ENCODE assay signal across 8 cellular contexts in the genomic region with DNA sequence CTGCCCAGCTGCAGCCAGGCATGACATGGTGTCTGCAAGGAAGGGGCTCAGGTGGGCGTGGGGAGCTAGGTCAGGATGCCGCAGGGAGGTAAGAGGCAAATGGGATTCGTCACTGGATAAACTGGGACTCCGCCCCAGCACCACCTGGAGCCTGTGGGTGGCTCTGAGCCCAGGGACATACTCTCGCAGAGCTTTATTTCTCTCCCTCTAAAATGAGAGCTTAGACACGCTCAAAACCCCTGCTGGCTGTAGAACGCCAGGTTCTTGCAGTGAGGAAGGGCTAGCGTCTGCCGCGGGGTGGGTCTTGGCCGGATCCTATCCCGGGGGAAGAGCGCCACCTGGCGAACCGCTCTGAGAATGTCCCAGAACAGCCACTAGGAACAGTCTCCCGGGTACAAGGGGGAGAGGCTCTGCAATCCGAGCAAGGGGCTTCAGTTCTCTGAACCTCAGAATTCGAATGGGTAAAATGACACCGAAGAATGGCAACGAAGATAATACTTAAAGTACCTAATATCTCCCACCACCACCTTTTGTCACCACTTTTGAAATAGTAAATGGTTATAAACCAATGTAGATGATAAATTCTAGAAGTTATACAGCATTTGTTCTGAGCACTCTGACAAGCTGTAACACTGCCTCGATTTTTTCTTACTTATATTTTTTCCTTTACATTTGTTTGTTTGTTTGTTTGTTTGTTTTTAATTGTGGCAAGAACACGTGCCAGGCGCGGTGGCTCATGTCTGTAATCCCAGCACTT. TPM values are rescaled to one million over a fixed set of nuclear protein-coding genes. Genes with fewer than 3 reads are reported as not detected.
DNase-seq lines count a peak whose midpoint lies in the region; ATAC-seq and TF ChIP-seq lines count a peak whose summit lies in the region.

No MANE protein-coding gene starts in this region.

- TF ChIP-seq EP300 in Ishikawa (IDR thresholded peaks at IDR 0.05; ENCODE audit: borderline replicate concordance), result no peak; the same call in 1 of the 2 replicates

- peaks cover 13% of the 10 kb centered on the region for H3K4me1 Mint-ChIP-seq in activated T-helper 2 cell treated with anti-CD3 and anti-CD28 coated beads, Interferon-gamma antibody, Interleukin-2, Interleukin-4, amounts not matched to agents 10 μg/mL and 5 μg/mL and 100 μg/mL, durations not matched to agents 14 hours and 24 hours and 36 hours (ENCODE audit: low read depth)
- peaks cover 0 to 3% of the 10 kb centered on the region in 2 donors for H3K4me1 Mint-ChIP-seq in natural killer cell treated with Interleukin-12 subunit alpha and Interleukin-12 subunit beta and Interleukin-15 and Interleukin-18, amount 100 ng/mL, for 72 hours (ENCODE audit: low read depth in 2 of 2)

- peak; percentile 98 for TF ChIP-seq RAD21 in Ishikawa (IDR thresholded peaks at IDR 0.05; ENCODE audit: low read depth)

- ATAC-seq in GM21360 (IDR thresholded peaks at IDR 0.05; ENCODE audit: unreplicated experiment), result peak; percentile 87
- ATAC-seq in natural killer cell treated with Interleukin-12 subunit alpha and Interleukin-12 subunit beta and Interleukin-15 and Interleukin-18, amount 100 ng/mL, for 72 hours, result peak; percentile 89

- intact Hi-C loops in activated T-helper 2 cell treated with anti-CD3 and anti-CD28 coated beads, Interferon-gamma antibody, Interleukin-2, Interleukin-4, amounts not matched to agents 10 μg/mL and 5 μg/mL and 100 μg/mL, durations not matched to agents 14 hours and 24 hours and 36 hours (cut with micrococcal nuclease), result loop anchor here (1.0 to 5.0 kb wide), 4 partner anchors 80 to 331 kb away; no protein-coding TSS in a partner anchor

- H3K27me3 Mint-ChIP-seq in activated T-helper 2 cell treated with anti-CD3 and anti-CD28 coated beads, Interferon-gamma antibody, Interleukin-2, Interleukin-4, amounts not matched to agents 10 μg/mL and 5 μg/mL and 100 μg/mL, durations not matched to agents 14 hours and 24 hours and 36 hours (ENCODE audit: low read depth), result peaks cover 4% of the 10 kb centered on the region
- peaks cover 7 to 17% of the 10 kb centered on the region in 2 donors for H3K27me3 Mint-ChIP-seq in natural killer cell treated with Interleukin-12 subunit alpha and Interleukin-12 subunit beta and Interleukin-15 and Interleukin-18, amount 100 ng/mL, for 72 hours

- TF ChIP-seq CTCF in fibroblast of pulmonary artery (IDR thresholded peaks at IDR 0.05; ENCODE audit: low read length, missing control alignments), result peak; percentile 85

- no peak overlapping the region for H3K4me3 ChIP-seq in fibroblast of pulmonary artery (replicated peaks; ENCODE audit: low read depth, low read length)

- H3K27ac Mint-ChIP-seq in activated T-helper 2 cell treated with anti-CD3 and anti-CD28 coated beads, Interferon-gamma antibody, Interleukin-2, Interleukin-4, amounts not matched to agents 10 μg/mL and 5 μg/mL and 100 μg/mL, durations not matched to agents 14 hours and 24 hours and 36 hours, result no peak overlapping the region
- H3K27ac Mint-ChIP-seq in natural killer cell treated with Interleukin-12 subunit alpha and Interleukin-12 subunit beta and Interleukin-15 and Interleukin-18, amount 100 ng/mL, for 72 hours, result no peak overlapping the region

- peak; percentile 72 for DNase-seq in COLO668 (lab: John Stamatoyannopoulos, UW; ENCODE audit: unreplicated experiment)
- peak; percentile 73 for DNase-seq in RKO (ENCODE audit: low spot score)
- DNase-seq in activated T-helper 2 cell treated with anti-CD3 and anti-CD28 coated beads, Interferon-gamma antibody, Interleukin-2, Interleukin-4, amounts not matched to agents 10 μg/mL and 5 μg/mL and 100 μg/mL, durations not matched to agents 14 hours and 24 hours and 36 hours (ENCODE audit: low spot score), result peak; percentile 70
- DNase-seq in fibroblast of pulmonary artery (ENCODE audit: low read depth), result peak; percentile 79
- DNase-seq in natural killer cell treated with Interleukin-12 subunit alpha and Interleukin-12 subunit beta and Interleukin-15 and Interleukin-18, amount 100 ng/mL, for 72 hours (ENCODE audit: low spot score), result peak; percentile 70
- peak; percentile 51 to 78 (median 64) for DNase-seq in stimulated activated naive CD4-positive, alpha-beta T cell (lab: John Stamatoyannopoulos, UW)

- H3K36me3 Mint-ChIP-seq in activated T-helper 2 cell treated with anti-CD3 and anti-CD28 coated beads, Interferon-gamma antibody, Interleukin-2, Interleukin-4, amounts not matched to agents 10 μg/mL and 5 μg/mL and 100 μg/mL, durations not matched to agents 14 hours and 24 hours and 36 hours (ENCODE audit: low read depth), result no peaks in the 10 kb centered on the region
- no peaks in the 10 kb centered on the region for H3K36me3 Mint-ChIP-seq in natural killer cell treated with Interleukin-12 subunit alpha and Interleukin-12 subunit beta and Interleukin-15 and Interleukin-18, amount 100 ng/mL, for 72 hours

- H3K4me3 Mint-ChIP-seq in activated T-helper 2 cell treated with anti-CD3 and anti-CD28 coated beads, Interferon-gamma antibody, Interleukin-2, Interleukin-4, amounts not matched to agents 10 μg/mL and 5 μg/mL and 100 μg/mL, durations not matched to agents 14 hours and 24 hours and 36 hours (ENCODE audit: low read depth), result peak overlapping the region; percentile 43
- no peak overlapping the region for H3K4me3 Mint-ChIP-seq in natural killer cell treated with Interleukin-12 subunit alpha and Interleukin-12 subunit beta and Interleukin-15 and Interleukin-18, amount 100 ng/mL, for 72 hours

- no peaks in the 10 kb centered on the region for H3K9me3 Mint-ChIP-seq in activated T-helper 2 cell treated with anti-CD3 and anti-CD28 coated beads, Interferon-gamma antibody, Interleukin-2, Interleukin-4, amounts not matched to agents 10 μg/mL and 5 μg/mL and 100 μg/mL, durations not matched to agents 14 hours and 24 hours and 36 hours
- H3K9me3 Mint-ChIP-seq in natural killer cell treated with Interleukin-12 subunit alpha and Interleukin-12 subunit beta and Interleukin-15 and Interleukin-18, amount 100 ng/mL, for 72 hours, result peaks cover 4% of the 10 kb centered on the region

TF ChIP-seq in Ishikawa, 13 proteins besides CTCF, POLR2A, EP300 and RAD21:
- TF ChIP-seq TCF12 (IDR thresholded peaks at IDR 0.05; ENCODE audit: low read depth), result 0 out of 2 replicates have a peak, but pooled peaks have one; percentile 37
- no peak for TF ChIP-seq TAF1 (IDR thresholded peaks at IDR 0.05; ENCODE audit: low read depth)
- peak; percentile 75 for TF ChIP-seq ZBTB7A (IDR thresholded peaks at IDR 0.05; ENCODE audit: low read depth)
- TF ChIP-seq, protein P1, sequence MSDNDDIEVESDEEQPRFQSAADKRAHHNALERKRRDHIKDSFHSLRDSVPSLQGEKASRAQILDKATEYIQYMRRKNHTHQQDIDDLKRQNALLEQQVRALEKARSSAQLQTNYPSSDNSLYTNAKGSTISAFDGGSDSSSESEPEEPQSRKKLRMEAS (IDR thresholded peaks at IDR 0.05), result peak; percentile 18; the same call in 1 of the 2 replicates

RNA-seq across cellular contexts. Expression of a gene that starts 53.2 kb away (rescaled TPM):
- total RNA-seq in activated T-helper 2 cell treated with anti-CD3 and anti-CD28 coated beads, Interferon-gamma antibody, Interleukin-2, Interleukin-4, amounts not matched to agents 10 μg/mL and 5 μg/mL and 100 μg/mL, durations not matched to agents 14 hours and 24 hours and 36 hours, result 0.71 and 0.85 TPM in 2 replicates
- total RNA-seq in natural killer cell treated with Interleukin-12 subunit alpha and Interleukin-12 subunit beta and Interleukin-15 and Interleukin-18, amount 100 ng/mL, for 72 hours, result 1 to 10 TPM in 1 of 2 donors, under 1 TPM in 1; 0.33 to 1.6 TPM
